22 cellular contexts compared by ENCODE assay signal in genomic region chr9:87160148-87161107, GRCh38.
DNase-seq lines count a peak whose midpoint lies in the region; ATAC-seq and TF ChIP-seq lines count a peak whose summit lies in the region.
"Had no signal": no experiment of that assay in that cellular context is flagged by ENCODE, and none has a peak within 500 bp of the region (broad histone marks: within the 10 kb centered on the region; RNA-seq: fewer than 3 reads in every experiment).

No MANE protein-coding gene starts in this region.

- no peaks in the 10 kb centered on the region for H3K36me3 Mint-ChIP-seq in progenitor cell of endocrine pancreas (ENCODE audit: insufficient read depth)
- H3K36me3 Mint-ChIP-seq: natural killer cell had no signal

- H3K4me3 Mint-ChIP-seq in progenitor cell of endocrine pancreas (ENCODE audit: low read depth): no peak overlapping the region
- H3K4me3 Mint-ChIP-seq: natural killer cell, T-helper 17 cell had no signal

- DNase-seq in Ammon's horn (ENCODE audit: low spot score): peak; percentile 10
- DNase-seq in adipocyte (ENCODE audit: low read depth): peak; percentile 42
- DNase-seq in left cardiac atrium: peak; percentile 35
- DNase-seq in progenitor cell of endocrine pancreas (ENCODE audit: low spot score, unreplicated experiment): no peak
- DNase-seq in retina: no peak
- DNase-seq: activated effector memory CD4-positive, alpha-beta T cell treated with anti-CD3 and anti-CD28 coated beads, Interleukin-2, amount 50 U/mL, for 16 hours; BE2C; DMS79; left colon; natural killer cell; NCI-H1048; NCI-H187; stimulated activated CD4-positive, alpha-beta T cell treated with anti-CD3 and anti-CD28 coated beads, Interleukin-1b, Interleukin-23, amount 100 ng/mL, for 48 hours; T-helper 17 cell; upper lobe of left lung had no signal

- no peak for TF ChIP-seq CTCF in progenitor cell of endocrine pancreas (IDR thresholded peaks at IDR 0.05; ENCODE audit: unreplicated experiment)

- no peak overlapping the region for H3K9ac ChIP-seq in adipocyte (ENCODE audit: low read length)
- H3K9ac ChIP-seq: parathyroid adenoma had no signal

- H3K4me3 ChIP-seq in adipocyte (ENCODE audit: low read length): no peak overlapping the region
- H3K4me3 ChIP-seq: A549, SK-N-MC, skin epidermis, upper lobe of left lung had no signal

- H3K9me3 Mint-ChIP-seq in progenitor cell of endocrine pancreas (ENCODE audit: low read depth): peaks cover 3% of the 10 kb centered on the region
- H3K9me3 Mint-ChIP-seq: natural killer cell had no signal

- H3K27ac Mint-ChIP-seq in progenitor cell of endocrine pancreas: peak overlapping the region; percentile 8
- H3K27ac Mint-ChIP-seq: natural killer cell, T-helper 17 cell had no signal

- no peaks in the 10 kb centered on the region for H3K27me3 ChIP-seq in adipocyte (replicated peaks; ENCODE audit: control insufficient read depth, insufficient read depth, low read length)
- H3K27me3 ChIP-seq: BE2C, upper lobe of left lung had no signal

- intact Hi-C loops in left cardiac atrium (cut with DNase I): no loop called here

- peaks cover 9% of the 10 kb centered on the region for H3K27me3 Mint-ChIP-seq in progenitor cell of endocrine pancreas

- no peaks in the 10 kb centered on the region for H3K36me3 ChIP-seq in adipocyte (ENCODE audit: control insufficient read depth, insufficient read depth, low read length, severe bottlenecking)
- H3K36me3 ChIP-seq: BE2C, upper lobe of left lung had no signal

- H3K4me1 Mint-ChIP-seq in progenitor cell of endocrine pancreas (ENCODE audit: low read depth): no peaks in the 10 kb centered on the region
- H3K4me1 Mint-ChIP-seq: natural killer cell, T-helper 17 cell had no signal

- no peaks in the 10 kb centered on the region for H3K4me1 ChIP-seq in adipocyte (ENCODE audit: control insufficient read depth, insufficient read depth, low read length)
- H3K4me1 ChIP-seq: A549, BE2C, parathyroid adenoma, upper lobe of left lung had no signal

- no peaks in the 10 kb centered on the region for H3K9me3 ChIP-seq in adipocyte (ENCODE audit: control insufficient read depth, low read length)
- H3K9me3 ChIP-seq: A549, BE2C, upper lobe of left lung had no signal

- ATAC-seq in left cardiac atrium (peak in 1 of 2 donors; percentile 88), HG02588 (IDR thresholded peaks at IDR 0.05; ENCODE audit: unreplicated experiment) (no peak), HG03565 (IDR thresholded peaks at IDR 0.05; ENCODE audit: unreplicated experiment) (no peak), HG02852 (IDR thresholded peaks at IDR 0.05; ENCODE audit: unreplicated experiment) (no peak)
- ATAC-seq: A549, left colon, natural killer cell, T-helper 17 cell had no signal

Comparison
In these comparisons a context has a peak if more than half of its experiments do, and no peak if none do; other contexts are left out.
1. DNase-seq: peak in Ammon's horn (single experiment), adipocyte (single experiment) and left cardiac atrium (single experiment); none in progenitor cell of endocrine pancreas (single experiment) and retina (single experiment).